ENCODE assay signal across 13 cellular contexts in genomic region chr3:123732447-123732846, GRCh38.
DNase-seq lines count a peak whose midpoint lies in the region; ATAC-seq, FAIRE-seq and TF ChIP-seq lines count a peak whose summit lies in the region.
"Had no signal": no experiment of that assay in that cellular context is flagged by ENCODE, and none has a peak within 500 bp of the region (broad histone marks: within the 10 kb centered on the region; RNA-seq: fewer than 3 reads in every experiment).

No MANE protein-coding gene starts in this region.

- no peak overlapping the region for H3K9ac ChIP-seq in smooth muscle cell (ENCODE audit: low read depth)
- H3K9ac ChIP-seq in neuronal stem cell (ENCODE audit: low read depth, low read length, poor library complexity): no peak overlapping the region

- no peak for FAIRE-seq in GM19239 (lab: Jason Lieb, UNC)
- FAIRE-seq: G401.6 had no signal

- no peaks in the 10 kb centered on the region for H3K79me2 ChIP-seq in smooth muscle cell (ENCODE audit: low read depth)

- CTCF ChIA-PET in activated CD8-positive, alpha-beta T cell treated with anti-CD3 and anti-CD28 coated beads for 36 hours (lab: Charles Lee): interaction anchor here (1.5 kb wide), 1 partner anchor 12 kb away, joined by 3 read pairs; no protein-coding TSS in a partner anchor
- CTCF ChIA-PET in activated CD8-positive, alpha-beta T cell treated with anti-CD3 and anti-CD28 coated beads, Interleukin-2, amount 10 ng/mL, durations not matched to agents 7 days and 5 days (lab: Charles Lee): interaction anchor here (0.9 kb wide), 1 partner anchor 9 kb away, joined by 3 read pairs; no protein-coding TSS in a partner anchor

- H4K91ac ChIP-seq in neuronal stem cell (ENCODE audit: low read depth, low read length, poor library complexity): no peak overlapping the region

- H3K4me2 ChIP-seq in smooth muscle cell (no peak overlapping the region), neuronal stem cell (ENCODE audit: insufficient read depth, low read length, poor library complexity, severe bottlenecking) (no peak overlapping the region)

- H3K79me1 ChIP-seq in neuronal stem cell (ENCODE audit: low read depth, low read length): no peaks in the 10 kb centered on the region

- H2BK15ac ChIP-seq in neuronal stem cell (ENCODE audit: low read length): no peak overlapping the region

- no peaks in the 10 kb centered on the region for H3K36me3 Mint-ChIP-seq in activated CD8-positive, alpha-beta T cell treated with anti-CD3 and anti-CD28 coated beads for 36 hours (ENCODE audit: low read depth)
- no peaks in the 10 kb centered on the region for H3K36me3 Mint-ChIP-seq in activated CD8-positive, alpha-beta T cell treated with anti-CD3 and anti-CD28 coated beads, Interleukin-2, amount 10 ng/mL, durations not matched to agents 7 days and 5 days (ENCODE audit: low read depth)

- H3K14ac ChIP-seq in neuronal stem cell (ENCODE audit: low read length): no peak overlapping the region

- H3K9me3 ChIP-seq in smooth muscle cell (replicated peaks; ENCODE audit: low read depth) (no peaks in the 10 kb centered on the region), neuronal stem cell (replicated peaks in 1 of 2; ENCODE audit: control insufficient read depth in 2 of 2, insufficient read depth in 1 of 2, low read depth in 1 of 2, low read length in 2 of 2) (peaks cover 0 to 8% of the 10 kb centered on the region in 2 donors)
- H3K9me3 ChIP-seq: heart right ventricle had no signal

- no peak overlapping the region for H3K18ac ChIP-seq in neuronal stem cell (ENCODE audit: low read length)

- no peak overlapping the region for H2AK5ac ChIP-seq in neuronal stem cell (ENCODE audit: low read depth, low read length)

- H3K27me3 Mint-ChIP-seq in activated CD8-positive, alpha-beta T cell treated with anti-CD3 and anti-CD28 coated beads for 36 hours: peaks cover 5% of the 10 kb centered on the region
- H3K27me3 Mint-ChIP-seq in activated CD8-positive, alpha-beta T cell treated with anti-CD3 and anti-CD28 coated beads, Interleukin-2, amount 10 ng/mL, durations not matched to agents 7 days and 5 days (ENCODE audit: low read depth): peaks cover 20% of the 10 kb centered on the region

- H2AFZ ChIP-seq in smooth muscle cell (ENCODE audit: low read depth) (no peak overlapping the region), neuronal stem cell (ENCODE audit: low read length) (no peak overlapping the region)

- H3K4ac ChIP-seq in neuronal stem cell (ENCODE audit: low read length): no peak overlapping the region

- H3K9me3 Mint-ChIP-seq in activated CD8-positive, alpha-beta T cell treated with anti-CD3 and anti-CD28 coated beads for 36 hours: no peaks in the 10 kb centered on the region
- H3K9me3 Mint-ChIP-seq in activated CD8-positive, alpha-beta T cell treated with anti-CD3 and anti-CD28 coated beads, Interleukin-2, amount 10 ng/mL, durations not matched to agents 7 days and 5 days (ENCODE audit: insufficient read depth): no peaks in the 10 kb centered on the region

- H3F3A ChIP-seq in smooth muscle cell (ENCODE audit: low read depth): no peaks in the 10 kb centered on the region

- H3K23ac ChIP-seq in neuronal stem cell (ENCODE audit: low read depth, low read length, poor library complexity): no peak overlapping the region

- no peak overlapping the region for H4K8ac ChIP-seq in neuronal stem cell (ENCODE audit: low read depth, low read length)

- no peak overlapping the region for H3K27ac Mint-ChIP-seq in activated CD8-positive, alpha-beta T cell treated with anti-CD3 and anti-CD28 coated beads for 36 hours
- no peak overlapping the region for H3K27ac Mint-ChIP-seq in activated CD8-positive, alpha-beta T cell treated with anti-CD3 and anti-CD28 coated beads, Interleukin-2, amount 10 ng/mL, durations not matched to agents 7 days and 5 days

- H3K4me1 ChIP-seq in smooth muscle cell (ENCODE audit: low read depth) (no peaks in the 10 kb centered on the region), neuronal stem cell (ENCODE audit: control insufficient read depth in 2 of 2, insufficient read depth in 1 of 2, low read depth in 1 of 2, low read length in 2 of 2) (peaks cover 0 to 5% of the 10 kb centered on the region in 2 donors)
- H3K4me1 ChIP-seq: heart right ventricle had no signal

- H3K27me3 ChIP-seq in smooth muscle cell (ENCODE audit: low read depth) (no peaks in the 10 kb centered on the region), neuronal stem cell (ENCODE audit: control insufficient read depth in 3 of 3, insufficient read depth in 3 of 3, low read depth in 1 of 3, low read length in 3 of 3) (no peaks in the 10 kb centered on the region)

- no peak overlapping the region for H3K4me3 ChIP-seq in smooth muscle cell
- H3K4me3 ChIP-seq in neuronal stem cell (ENCODE audit: low read length in 2 of 2): no peak overlapping the region
- H3K4me3 ChIP-seq: coronary artery, heart right ventricle had no signal

- peak; percentile 24 for DNase-seq in activated CD8-positive, alpha-beta T cell treated with anti-CD3 and anti-CD28 coated beads for 36 hours
- DNase-seq in activated CD8-positive, alpha-beta T cell treated with anti-CD3 and anti-CD28 coated beads, Interleukin-2, amount 10 ng/mL, durations not matched to agents 7 days and 5 days: no peak
- peak; percentile 12 for DNase-seq in NCI-H226
- no peak for DNase-seq in smooth muscle cell (lab: John Stamatoyannopoulos, UW; ENCODE audit: unreplicated experiment)
- DNase-seq in neuronal stem cell (ENCODE audit: low spot score): no peak
- no peak for DNase-seq in GM19239 (ENCODE audit: insufficient read length, low spot score)
- no peak for DNase-seq in COLO829 (ENCODE audit: low spot score)
- DNase-seq: activated effector memory CD4-positive, alpha-beta T cell treated with anti-CD3 and anti-CD28 coated beads, Interleukin-2, amount 50 U/mL, for 16 hours; heart right ventricle; NCI-H1930 had no signal

- H3K4me1 Mint-ChIP-seq in activated CD8-positive, alpha-beta T cell treated with anti-CD3 and anti-CD28 coated beads for 36 hours (ENCODE audit: low read depth): no peaks in the 10 kb centered on the region
- no peaks in the 10 kb centered on the region for H3K4me1 Mint-ChIP-seq in activated CD8-positive, alpha-beta T cell treated with anti-CD3 and anti-CD28 coated beads, Interleukin-2, amount 10 ng/mL, durations not matched to agents 7 days and 5 days (ENCODE audit: low read depth)

- no peak overlapping the region for H2BK5ac ChIP-seq in neuronal stem cell (ENCODE audit: low read length)

- intact Hi-C loops in activated CD8-positive, alpha-beta T cell treated with anti-CD3 and anti-CD28 coated beads for 36 hours (cut with micrococcal nuclease): no loop called here

- H2BK12ac ChIP-seq in neuronal stem cell (ENCODE audit: low read length): no peak overlapping the region

- no peaks in the 10 kb centered on the region for H4K20me1 ChIP-seq in smooth muscle cell (ENCODE audit: low read depth)

- peak overlapping the region; percentile 66 for H3K27ac ChIP-seq in smooth muscle cell (ENCODE audit: low read depth)
- H3K27ac ChIP-seq in neuronal stem cell (replicated peaks; ENCODE audit: low read length): no peak overlapping the region
- H3K27ac ChIP-seq: coronary artery, heart right ventricle had no signal

- H2BK120ac ChIP-seq in neuronal stem cell (ENCODE audit: low read depth, low read length): no peak overlapping the region

- POLR2A ChIA-PET in activated CD8-positive, alpha-beta T cell treated with anti-CD3 and anti-CD28 coated beads for 36 hours (lab: Charles Lee): no interaction called here
- POLR2A ChIA-PET in activated CD8-positive, alpha-beta T cell treated with anti-CD3 and anti-CD28 coated beads, Interleukin-2, amount 10 ng/mL, durations not matched to agents 7 days and 5 days (lab: Charles Lee): no interaction called here

- H3K4me3 Mint-ChIP-seq in activated CD8-positive, alpha-beta T cell treated with anti-CD3 and anti-CD28 coated beads for 36 hours: no peak overlapping the region
- H3K4me3 Mint-ChIP-seq in activated CD8-positive, alpha-beta T cell treated with anti-CD3 and anti-CD28 coated beads, Interleukin-2, amount 10 ng/mL, durations not matched to agents 7 days and 5 days: no peak overlapping the region

- WGBS in smooth muscle cell (ENCODE audit: low lambda C conversion rate): 65% methylated on average over 3 of the region's 3 CpGs
- no CpG with 5 or more reads among the region's 3 CpGs for WGBS in neuronal stem cell (ENCODE audit: extremely low coverage in 2 of 2, insufficient read length in 2 of 2, insufficient replicate concordance in 1 of 2), 2 donors

- H3K36me3 ChIP-seq in smooth muscle cell (ENCODE audit: low read depth) (no peaks in the 10 kb centered on the region), neuronal stem cell (replicated peaks in 1 of 2; ENCODE audit: control insufficient read depth in 2 of 2, insufficient read depth in 2 of 2, low read length in 2 of 2) (peaks cover 18 to 19% of the 10 kb centered on the region in 2 donors)
- H3K36me3 ChIP-seq: heart right ventricle had no signal

- TF ChIP-seq CTCF in activated CD8-positive, alpha-beta T cell treated with anti-CD3 and anti-CD28 coated beads for 36 hours (IDR thresholded peaks at IDR 0.05): no peak
- TF ChIP-seq CTCF in smooth muscle cell (IDR thresholded peaks at IDR 0.05; ENCODE audit: borderline replicate concordance, insufficient read depth, poor library complexity, severe bottlenecking): no peak

- ATAC-seq in activated CD8-positive, alpha-beta T cell treated with anti-CD3 and anti-CD28 coated beads for 36 hours: peak; percentile 39
- ATAC-seq in activated CD8-positive, alpha-beta T cell treated with anti-CD3 and anti-CD28 coated beads, Interleukin-2, amount 10 ng/mL, durations not matched to agents 7 days and 5 days: no peak
- ATAC-seq in esophagus mucosa: peak; percentile 76

Comparison
In these comparisons a context has a peak if more than half of its experiments do, and no peak if none do; other contexts are left out.
1. DNase-seq: peak in activated CD8-positive, alpha-beta T cell treated with anti-CD3 and anti-CD28 coated beads for 36 hours (single experiment) and NCI-H226 (single experiment); none in activated CD8-positive, alpha-beta T cell treated with anti-CD3 and anti-CD28 coated beads, Interleukin-2, amount 10 ng/mL, durations not matched to agents 7 days and 5 days (single experiment), smooth muscle cell (single experiment), neuronal stem cell (single experiment), GM19239 (single experiment) and COLO829 (single experiment).